Comparison of ENCODE assay signal across 18 cellular contexts in the genomic region with DNA sequence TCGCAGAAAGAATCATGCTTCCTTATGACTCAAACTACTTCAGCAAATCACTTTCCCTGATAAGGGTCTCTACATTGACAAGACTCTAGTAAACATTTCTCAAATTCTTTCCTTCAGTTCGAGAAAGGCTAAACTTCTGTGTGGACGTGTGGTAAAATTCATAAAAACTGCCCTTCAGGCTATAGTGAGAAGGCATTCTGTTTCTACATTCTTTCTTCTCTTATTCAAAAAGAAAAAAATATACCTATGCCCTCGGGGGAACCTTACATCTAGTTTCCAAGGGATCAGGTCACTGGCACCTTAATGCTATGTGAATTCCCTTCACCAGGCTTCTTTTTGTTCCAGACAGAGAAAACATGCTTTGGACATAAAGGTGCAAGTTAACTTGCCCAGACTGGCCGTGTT. TPM values are rescaled to one million over a fixed set of nuclear protein-coding genes. Genes with fewer than 3 reads are reported as not detected.
DNase-seq lines count a peak whose midpoint lies in the region; ATAC-seq and TF ChIP-seq lines count a peak whose summit lies in the region.
"Had no signal": no experiment of that assay in that cellular context is flagged by ENCODE, and none has a peak within 500 bp of the region (broad histone marks: within the 10 kb centered on the region; RNA-seq: fewer than 3 reads in every experiment).

No MANE protein-coding gene starts in this region.

- H4K8ac ChIP-seq in H9 (replicated peaks; ENCODE audit: insufficient read length, low read depth, low read length), result no peak overlapping the region

- no peak overlapping the region for H3K4me2 ChIP-seq in H9 (ENCODE audit: insufficient read depth, insufficient read length, low read length)

- no CpG with 5 or more reads among the region's 5 CpGs for whole genome bisulfite sequencing in H9 (ENCODE audit: extremely low coverage, insufficient read length, low lambda C conversion rate)

- H3K79me1 ChIP-seq in H9 (ENCODE audit: insufficient read depth, low read depth, low read length, poor library complexity, severe bottlenecking), result no peaks in the 10 kb centered on the region

- no peak overlapping the region for H3T11ph ChIP-seq in H9 (ENCODE audit: low read length)

- no peaks in the 10 kb centered on the region; a peak in 1 of 7 replicates for H3K36me3 Mint-ChIP-seq in H9 (ENCODE audit: insufficient read depth in 1 of 3, low read depth in 3 of 3)
- no peaks in the 10 kb centered on the region for H3K36me3 Mint-ChIP-seq in mesothelial cell of epicardium

- no peak overlapping the region for H2AK5ac ChIP-seq in H9 (ENCODE audit: insufficient read length, low read length)

- no peak overlapping the region for H4K5ac ChIP-seq in H9 (ENCODE audit: insufficient read length, low read depth, low read length)

- no peak overlapping the region for H3K4ac ChIP-seq in H9 (ENCODE audit: low read depth, low read length)

- no peak overlapping the region for H3K4me3 Mint-ChIP-seq in H9
- H3K4me3 Mint-ChIP-seq in mesothelial cell of epicardium, result no peak overlapping the region
- H3K4me3 Mint-ChIP-seq: activated CD8-positive, alpha-beta T cell treated with anti-CD3 and anti-CD28 coated beads for 36 hours; activated T-helper 1 cell treated with anti-CD3 and anti-CD28 coated beads, Interleukin-12 subunit alpha, Interleukin-12 subunit beta, Interleukin-2, Interleukin-4 antibody, amounts not matched to agents 30 ng/mL and 10 ng/mL and 1 ng/mL, durations not matched to agents 14 hours and 24 hours and 36 hours had no signal

- H3K9ac ChIP-seq in H9 (ENCODE audit: extremely low read depth, insufficient read length, low read length), result no peak overlapping the region

- no peak overlapping the region for H3K14ac ChIP-seq in H9 (ENCODE audit: insufficient read depth, low read length)

- ATAC-seq in RWPE2 (ENCODE audit: low read depth) (peak; percentile 86), HG02870 (IDR thresholded peaks at IDR 0.05; ENCODE audit: unreplicated experiment) (no peak), HG03442 (IDR thresholded peaks at IDR 0.05; ENCODE audit: unreplicated experiment) (no peak)
- ATAC-seq: activated CD8-positive, alpha-beta T cell treated with anti-CD3 and anti-CD28 coated beads for 36 hours; K562; mucosa of descending colon had no signal

- no peaks in the 10 kb centered on the region for H3K79me2 ChIP-seq in H9 (ENCODE audit: insufficient read depth, low read length)

- no peak overlapping the region for H3K23ac ChIP-seq in H9 (ENCODE audit: insufficient read length, low read depth, low read length)

- H3K27me3 Mint-ChIP-seq in H9 (ENCODE audit: low read depth), result no peaks in the 10 kb centered on the region
- no peaks in the 10 kb centered on the region for H3K27me3 Mint-ChIP-seq in mesothelial cell of epicardium (ENCODE audit: low read depth)

- H3K23me2 ChIP-seq in H9 (ENCODE audit: insufficient read length, low read depth, low read length, poor library complexity, severe bottlenecking), result no peaks in the 10 kb centered on the region

- H3K27ac Mint-ChIP-seq in H9 (peak overlapping the region in 1 of 3 experiments; percentile 11; a peak in 1 of 7 replicates), mesothelial cell of epicardium (peak overlapping the region; percentile 80)
- H3K27ac Mint-ChIP-seq: activated CD8-positive, alpha-beta T cell treated with anti-CD3 and anti-CD28 coated beads for 36 hours; activated T-helper 1 cell treated with anti-CD3 and anti-CD28 coated beads, Interleukin-12 subunit alpha, Interleukin-12 subunit beta, Interleukin-2, Interleukin-4 antibody, amounts not matched to agents 30 ng/mL and 10 ng/mL and 1 ng/mL, durations not matched to agents 14 hours and 24 hours and 36 hours had no signal

- H3K56ac ChIP-seq in H9 (ENCODE audit: insufficient read length, low read depth, low read length), result no peak overlapping the region

- TF ChIP-seq CTCF in H9 (conservative IDR thresholded peaks at IDR 0.05), result peak; percentile 56; the same call in 2 of the 3 replicates
- peak; percentile 25 for TF ChIP-seq CTCF in RWPE2 (IDR thresholded peaks at IDR 0.05; ENCODE audit: poor library complexity, severe bottlenecking)
- TF ChIP-seq CTCF in epithelial cell of proximal tubule (conservative IDR thresholded peaks at IDR 0.05; ENCODE audit: low read depth, low read length), result peak; percentile 29
- peak; percentile 52 for TF ChIP-seq CTCF in mesothelial cell of epicardium (IDR thresholded peaks at IDR 0.05; ENCODE audit: unreplicated experiment)
- no peak for TF ChIP-seq CTCF in GM10266 (IDR thresholded peaks at IDR 0.05; ENCODE audit: control insufficient read depth, insufficient read depth, low read depth, missing control alignments)

- H4K20me1 ChIP-seq in H9 (ENCODE audit: control insufficient read depth, insufficient read depth, insufficient read length), result no peaks in the 10 kb centered on the region

- no peak for DNase-seq in H9
- DNase-seq in RWPE2 (ENCODE audit: low spot score), result no peak
- peak; percentile 6 for DNase-seq in epithelial cell of proximal tubule (ENCODE audit: low read depth)
- DNase-seq in mesothelial cell of epicardium (ENCODE audit: low spot score in 2 of 2, unreplicated experiment in 2 of 2), result no peak
- no peak for DNase-seq in NCI-H1417 treated with DMSO at 0.1 percent for 48 hours (lab: John Stamatoyannopoulos, UW)
- DNase-seq in GM10266 (ENCODE audit: extremely low spot score), result no peak
- DNase-seq: activated CD8-positive, alpha-beta T cell treated with anti-CD3 and anti-CD28 coated beads for 36 hours; aorta; BE2C; mucosa of descending colon; NCI-H1417; ovary; spleen; stomach had no signal

- no peaks in the 10 kb centered on the region for H3K9me3 Mint-ChIP-seq in H9
- no peaks in the 10 kb centered on the region for H3K9me3 Mint-ChIP-seq in mesothelial cell of epicardium
- H3K9me3 Mint-ChIP-seq: activated CD8-positive, alpha-beta T cell treated with anti-CD3 and anti-CD28 coated beads for 36 hours; activated T-helper 1 cell treated with anti-CD3 and anti-CD28 coated beads, Interleukin-12 subunit alpha, Interleukin-12 subunit beta, Interleukin-2, Interleukin-4 antibody, amounts not matched to agents 30 ng/mL and 10 ng/mL and 1 ng/mL, durations not matched to agents 14 hours and 24 hours and 36 hours had no signal

- H3K18ac ChIP-seq in H9 (ENCODE audit: insufficient read length, low read depth, low read length), result no peak overlapping the region

- H3K4me1 ChIP-seq in H9 (ENCODE audit: insufficient read depth, low read length) (peaks cover 5% of the 10 kb centered on the region), RWPE2 (ENCODE audit: insufficient read depth, poor library complexity, severe bottlenecking) (peaks cover 31% of the 10 kb centered on the region)
- H3K4me1 ChIP-seq: BE2C, stomach had no signal

- no peak overlapping the region for H2BK15ac ChIP-seq in H9 (ENCODE audit: low read depth, low read length)

- no peaks in the 10 kb centered on the region for H3K36me3 ChIP-seq in RWPE2 (ENCODE audit: low read depth)
- H3K36me3 ChIP-seq: BE2C, ovary, spleen, stomach had no signal

- no peak overlapping the region for H3K27ac ChIP-seq in H9 (ENCODE audit: insufficient read length, low read depth, low read length)
- H3K27ac ChIP-seq in RWPE2 (ENCODE audit: poor library complexity, severe bottlenecking), result peak overlapping the region; percentile 72
- H3K27ac ChIP-seq: spleen, stomach had no signal

- H2AFZ ChIP-seq in H9 (ENCODE audit: low read length), result peak overlapping the region; percentile 78

- H3K9me3 ChIP-seq in H9 (ENCODE audit: control insufficient read depth, low read depth, low read length), result no peaks in the 10 kb centered on the region
- H3K9me3 ChIP-seq in RWPE2 (ENCODE audit: severe bottlenecking), result no peaks in the 10 kb centered on the region
- H3K9me3 ChIP-seq: BE2C, mucosa of descending colon, ovary, spleen, stomach had no signal

- H2BK12ac ChIP-seq in H9 (ENCODE audit: insufficient read length, low read depth, low read length), result no peak overlapping the region

- no peak overlapping the region for H2BK20ac ChIP-seq in H9 (ENCODE audit: low read depth, low read length, poor library complexity, severe bottlenecking)

- H3K27me3 ChIP-seq in H9 (ENCODE audit: insufficient read depth, low read length) (no peaks in the 10 kb centered on the region), RWPE2 (ENCODE audit: insufficient read depth, poor library complexity, severe bottlenecking) (no peaks in the 10 kb centered on the region)
- H3K27me3 ChIP-seq: BE2C, ovary, spleen, stomach had no signal

- H3K4me1 Mint-ChIP-seq in H9 (peaks cover 17 to 20% of the 10 kb centered on the region in 2 experiments), mesothelial cell of epicardium (peaks cover 59% of the 10 kb centered on the region)

- no peak overlapping the region for H4K91ac ChIP-seq in H9 (ENCODE audit: insufficient read length, low read depth, low read length)

- H2BK5ac ChIP-seq in H9 (ENCODE audit: insufficient read length, low read length), result no peak overlapping the region

- H2BK120ac ChIP-seq in H9 (ENCODE audit: low read depth, low read length, poor library complexity, severe bottlenecking), result no peak overlapping the region

- no peak overlapping the region for H3K4me3 ChIP-seq in RWPE2 (ENCODE audit: severe bottlenecking)
- H3K4me3 ChIP-seq in epithelial cell of proximal tubule (ENCODE audit: low read depth, low read length), result no peak overlapping the region
- H3K4me3 ChIP-seq: K562, mucosa of descending colon, ovary, spleen, stomach had no signal

RNA-seq across cellular contexts. Expression of gene VIT, which starts 4.9 kb away (rescaled TPM):
- total RNA-seq in H9 (2021) (0.15 TPM in 1 of 2 replicates, not detected in the other), epithelial cell of proximal tubule (not detected in 2 replicates), mesothelial cell of epicardium (0.45 to 0.78 TPM (median 0.73 TPM) in 3 replicates)
- total RNA-seq: activated CD8-positive, alpha-beta T cell treated with anti-CD3 and anti-CD28 coated beads for 36 hours; activated T-helper 1 cell treated with anti-CD3 and anti-CD28 coated beads, Interleukin-12 subunit alpha, Interleukin-12 subunit beta, Interleukin-2, Interleukin-4 antibody, amounts not matched to agents 30 ng/mL and 10 ng/mL and 1 ng/mL, durations not matched to agents 14 hours and 24 hours and 36 hours; K562 had no signal
